In genomic region chr15:65516997-65517865, GRCh38 we compare ENCODE assay signal across 1 cellular context.
TF ChIP-seq lines count a peak whose summit lies in the region.

Gene DPP8, minus strand, starts transcription at chr15:65517689. Its CDS starts 5,136 bp downstream, at chr15:65512553.

TF ChIP-seq in K562, 482 proteins besides CTCF, POLR2A, EP300 and RAD21 (continued from another document and continues in another):
- TF ChIP-seq ZBTB33 (CRISPR knock-in tag; IDR thresholded peaks at IDR 0.05) (peak; percentile 78; the same call in 1 of the 2 replicates), LARP7 (IDR thresholded peaks at IDR 0.05) (no peak), ELF2 (CRISPR knock-in tag; IDR thresholded peaks at IDR 0.05) (peak; percentile 92), WHSC1 (IDR thresholded peaks at IDR 0.05; ENCODE audit: low read length) (no peak), FOXK2 (conservative IDR thresholded peaks at IDR 0.05 in 1 of 2, IDR thresholded peaks at IDR 0.05 in 1 of 2; ENCODE audit: low read depth in 2 of 2) (0 out of 4 replicates have a peak, but pooled peaks have one; percentile 12 to 18), MAFF (IDR thresholded peaks at IDR 0.05; ENCODE audit: low read length) (no peak), RBBP5 (IDR thresholded peaks at IDR 0.05; ENCODE audit: borderline replicate concordance, insufficient read depth, low read length, poor library complexity, severe bottlenecking) (peak; percentile 100), RB1 (IDR thresholded peaks at IDR 0.05; ENCODE audit: low read depth) (peak; percentile 88), GTF3C2 (IDR thresholded peaks at IDR 0.05; ENCODE audit: borderline replicate concordance, extremely low read depth, insufficient read length) (no peak), NUFIP1 (IDR thresholded peaks at IDR 0.05; ENCODE audit: partially characterized antibody) (peak; percentile 46), NELFE (IDR thresholded peaks at IDR 0.05; ENCODE audit: insufficient read depth, insufficient read length) (no peak), ELK1 (CRISPR knock-in tag; IDR thresholded peaks at IDR 0.05) (no peak), SMAD3 (CRISPR knock-in tag; conservative IDR thresholded peaks at IDR 0.05) (no peak), TBL1XR1 (IDR thresholded peaks at IDR 0.05; ENCODE audit: low read length in 2 of 2) (peak in 1 of 2 experiments; percentile 54; a peak in 1 of 4 replicates), PHB2 (IDR thresholded peaks at IDR 0.05; ENCODE audit: low read depth) (no peak), ZNF76 (CRISPR knock-in tag; IDR thresholded peaks at IDR 0.05; ENCODE audit: borderline replicate concordance) (peak; percentile 55; the same call in 1 of the 2 replicates), UBTF (IDR thresholded peaks at IDR 0.05; ENCODE audit: borderline replicate concordance in 1 of 2, low read depth in 2 of 2, low read length in 2 of 2) (peak; percentile 58 to 85; a peak in 2 of 4 replicates), MTF1 (CRISPR knock-in tag; IDR thresholded peaks at IDR 0.05; ENCODE audit: borderline replicate concordance) (no peak), NBN (IDR thresholded peaks at IDR 0.05; ENCODE audit: low read depth) (peak; percentile 52), GTF2F1 (IDR thresholded peaks at IDR 0.05; ENCODE audit: low read depth, low read length) (no peak; the same call in 1 of the 2 replicates), RHOXF2B (CRISPR knock-in tag; conservative IDR thresholded peaks at IDR 0.05) (no peak), NCOR1 (IDR thresholded peaks at IDR 0.05) (peak; percentile 32), GATAD2A (IDR thresholded peaks at IDR 0.05) (no peak), SP2 (IDR thresholded peaks at IDR 0.05; ENCODE audit: extremely low read depth, low read depth, low read length, poor library complexity, severe bottlenecking) (peak; percentile 58), ZNF75A (CRISPR knock-in tag; IDR thresholded peaks at IDR 0.05) (no peak), PHF8 (IDR thresholded peaks at IDR 0.05; ENCODE audit: borderline replicate concordance, low read length) (peak; percentile 94), MTA3 (IDR thresholded peaks at IDR 0.05; ENCODE audit: borderline replicate concordance) (peak; percentile 91), ERF (CRISPR knock-in tag; IDR thresholded peaks at IDR 0.05) (peak; percentile 76), HMBOX1 (IDR thresholded peaks at IDR 0.05) (peak; percentile 26; the same call in 1 of the 2 replicates), ZNF407 (IDR thresholded peaks at IDR 0.05; ENCODE audit: low read depth) (peak; percentile 43; the same call in 1 of the 2 replicates), ZNF3 (CRISPR knock-in tag; IDR thresholded peaks at IDR 0.05) (no peak), DACH1 (IDR thresholded peaks at IDR 0.05; ENCODE audit: partially characterized antibody) (no peak), ZSCAN29 (IDR thresholded peaks at IDR 0.05) (no peak; the same call in none of the 2 replicates), ELF4 (CRISPR knock-in tag; IDR thresholded peaks at IDR 0.05) (0 out of 2 replicates have a peak, but pooled peaks have one; percentile 39), TAF1 (IDR thresholded peaks at IDR 0.05; ENCODE audit: control insufficient read depth, extremely low read depth, insufficient read depth, low read length, severe bottlenecking) (peak; percentile 90), SAFB (IDR thresholded peaks at IDR 0.05; ENCODE audit: borderline replicate concordance, low read depth, low read length) (no peak), E2F5 (CRISPR knock-in tag; IDR thresholded peaks at IDR 0.05) (peak; percentile 74; the same call in 1 of the 2 replicates), KDM1A (IDR thresholded peaks at IDR 0.05) (peak; percentile 61 to 70; a peak in 3 of 4 replicates)
